17 cellular contexts compared by ENCODE assay signal in genomic region chr11:8756201-8756600, GRCh38.
DNase-seq lines count a peak whose midpoint lies in the region; ATAC-seq and TF ChIP-seq lines count a peak whose summit lies in the region.
"Had no signal": no experiment of that assay in that cellular context is flagged by ENCODE, and none has a peak within 500 bp of the region (broad histone marks: within the 10 kb centered on the region; RNA-seq: fewer than 3 reads in every experiment).

No MANE protein-coding gene starts in this region.

- DNase-seq in heart left ventricle (no peak), left cardiac atrium (no peak), esophagus squamous epithelium (lab: John Stamatoyannopoulos, UW) (no peak), osteoblast (ENCODE audit: insufficient read length, low spot score, missing footprints) (peak; percentile 79), uterus (no peak), putamen (ENCODE audit: low spot score) (no peak)
- DNase-seq: activated CD4-positive, alpha-beta T cell treated with anti-CD3 and anti-CD28 coated beads for 4 hours; activated naive CD8-positive, alpha-beta T cell treated with anti-CD3 and anti-CD28 coated beads, Interleukin-2, amount 10 ng/mL, durations not matched to agents 7 days and 5 days; activated T-cell treated with anti-CD3 and anti-CD28 coated beads, Interleukin-2, amount 50 U/mL, for 24 hours; CD4-positive, alpha-beta memory T cell; NCI-H1092; ovary; SHP77; T-helper 9 cell had no signal

- 88 to 97% (median 90%) methylated on average over 1 of the region's 1 CpG for WGBS in heart left ventricle, 4 donors
- WGBS in esophagus squamous epithelium, 2 donors: 83 to 92% methylated on average over 1 of the region's 1 CpG

- peak overlapping the region in 11 of 12 donors; percentile 44 to 86 (median 64) for H3K27ac ChIP-seq in heart left ventricle
- H3K27ac ChIP-seq in esophagus squamous epithelium: peak overlapping the region; percentile 12 to 77 (median 64)
- peak overlapping the region; percentile 48 for H3K27ac ChIP-seq in osteoblast (ENCODE audit: low read depth, low read length)
- peak overlapping the region; percentile 78 for H3K27ac ChIP-seq in uterus
- H3K27ac ChIP-seq: ovary had no signal

- peaks cover 39% of the 10 kb centered on the region for H4K20me1 ChIP-seq in osteoblast (ENCODE audit: insufficient read depth, low read length)

- H3K36me3 ChIP-seq in heart left ventricle: no peaks in the 10 kb centered on the region
- no peaks in the 10 kb centered on the region for H3K36me3 ChIP-seq in esophagus squamous epithelium
- no peaks in the 10 kb centered on the region for H3K36me3 ChIP-seq in osteoblast (ENCODE audit: insufficient read depth, low read length)
- no peaks in the 10 kb centered on the region for H3K36me3 ChIP-seq in uterus
- H3K36me3 ChIP-seq: ovary had no signal

- H3K9me3 ChIP-seq in heart left ventricle: peaks cover 0 to 22% (median 2%) of the 10 kb centered on the region in 12 donors
- no peaks in the 10 kb centered on the region for H3K9me3 ChIP-seq in esophagus squamous epithelium
- no peaks in the 10 kb centered on the region for H3K9me3 ChIP-seq in osteoblast (ENCODE audit: low read depth, low read length)
- peaks cover 0 to 3% of the 10 kb centered on the region in 2 donors for H3K9me3 ChIP-seq in uterus
- H3K9me3 ChIP-seq: ovary had no signal

- peak overlapping the region; percentile 5 for H3K4me2 ChIP-seq in osteoblast (ENCODE audit: insufficient read depth, low read length)

- no peak for TF ChIP-seq POLR2A in heart left ventricle (IDR thresholded peaks at IDR 0.05)
- no peak for TF ChIP-seq POLR2A in esophagus squamous epithelium (IDR thresholded peaks at IDR 0.05)
- no peak for TF ChIP-seq POLR2A in uterus (IDR thresholded peaks at IDR 0.05)

- peak in 1 of 4 donors; percentile 26 for ATAC-seq in heart left ventricle
- ATAC-seq in left cardiac atrium: no peak
- ATAC-seq in GM18519 (IDR thresholded peaks at IDR 0.05; ENCODE audit: low FRiP score, unreplicated experiment): no peak
- ATAC-seq in GM18498 (IDR thresholded peaks at IDR 0.05; ENCODE audit: unreplicated experiment): no peak
- ATAC-seq: esophagus mucosa had no signal

- H3K27me3 ChIP-seq in heart left ventricle: no peaks in the 10 kb centered on the region
- H3K27me3 ChIP-seq in esophagus squamous epithelium: no peaks in the 10 kb centered on the region
- H3K27me3 ChIP-seq in osteoblast (ENCODE audit: insufficient read depth, low read length): no peaks in the 10 kb centered on the region
- no peaks in the 10 kb centered on the region for H3K27me3 ChIP-seq in uterus
- H3K27me3 ChIP-seq: ovary had no signal

- no peak overlapping the region for H2AFZ ChIP-seq in osteoblast (ENCODE audit: low read length)

- peaks cover 19% of the 10 kb centered on the region for H3K79me2 ChIP-seq in osteoblast (ENCODE audit: insufficient read depth, low read length)

- TF ChIP-seq CTCF in heart left ventricle (IDR thresholded peaks at IDR 0.05) (no peak), esophagus squamous epithelium (IDR thresholded peaks at IDR 0.05) (no peak), osteoblast (IDR thresholded peaks at IDR 0.05; ENCODE audit: extremely low read depth, low read depth, low read length) (no peak), uterus (IDR thresholded peaks at IDR 0.05) (no peak)

- intact Hi-C loops in heart left ventricle (cut with DNase I) (loop anchor here in 1 of 10 donors (5.0 kb wide), 1 partner anchor 39 kb away; no protein-coding TSS in a partner anchor), left cardiac atrium (cut with DNase I) (no loop called here), esophagus squamous epithelium (cut with DNase I) (no loop called here), uterus (cut with DNase I; ENCODE audit: low total_unique reads) (no loop called here)

- H3K4me1 ChIP-seq in heart left ventricle (peaks cover 7 to 59% (median 40%) of the 10 kb centered on the region in 12 donors), esophagus squamous epithelium (peaks cover 16 to 44% (median 28%) of the 10 kb centered on the region in 3 donors), osteoblast (ENCODE audit: insufficient read depth, low read length) (peaks cover 25% of the 10 kb centered on the region), uterus (peaks cover 23 to 32% of the 10 kb centered on the region in 2 donors)

- no peak overlapping the region for H3K4me3 ChIP-seq in heart left ventricle
- no peak overlapping the region for H3K4me3 ChIP-seq in esophagus squamous epithelium
- no peak overlapping the region for H3K4me3 ChIP-seq in osteoblast (ENCODE audit: insufficient read depth, low read length)
- H3K4me3 ChIP-seq in uterus: no peak overlapping the region
- H3K4me3 ChIP-seq: ovary had no signal
